25 cellular contexts compared by ENCODE assay signal in genomic region chr19:42086188-42086736, GRCh38. TPM values are rescaled to one million over a fixed set of nuclear protein-coding genes. Genes with fewer than 3 reads are reported as not detected.
A peak's percentile ranks its signal among the peaks of the same experiment; 100 is the strongest.
DNase-seq lines count a peak whose midpoint lies in the region; ATAC-seq, FAIRE-seq and TF ChIP-seq lines count a peak whose summit lies in the region.
"Had no signal": no experiment of that assay in that cellular context is flagged by ENCODE, and none has a peak within 500 bp of the region (broad histone marks: within the 10 kb centered on the region; RNA-seq: fewer than 3 reads in every experiment).

No MANE protein-coding gene starts in this region.

- H3K27me3 Mint-ChIP-seq in activated T-helper 1 cell treated with anti-CD3 and anti-CD28 coated beads, Interleukin-12 subunit alpha, Interleukin-12 subunit beta, Interleukin-2, Interleukin-4 antibody, amounts not matched to agents 30 ng/mL and 10 ng/mL and 1 ng/mL, durations not matched to agents 14 hours and 24 hours and 36 hours (ENCODE audit: insufficient read depth): no peaks in the 10 kb centered on the region
- no peaks in the 10 kb centered on the region for H3K27me3 Mint-ChIP-seq in neural crest cell (ENCODE audit: low read depth)
- H3K27me3 Mint-ChIP-seq: activated CD4-positive, alpha-beta memory T cell treated with anti-CD3 and anti-CD28 coated beads for 36 hours; activated naive CD8-positive, alpha-beta T cell; effector memory CD8-positive, alpha-beta T cell; IgD-negative memory B cell had no signal

- FAIRE-seq in GM12891 (lab: Jason Lieb, UNC): peak; percentile 50
- FAIRE-seq: astrocyte, small intestine had no signal

- H3K36me3 ChIP-seq in BLaER1 (peaks cover 34% of the 10 kb centered on the region), heart right ventricle (peaks cover 0 to 25% (median under 1%) of the 10 kb centered on the region in 9 donors)

- H3K9ac ChIP-seq in BLaER1: no peak overlapping the region

- peaks cover 26% of the 10 kb centered on the region for H4K20me1 ChIP-seq in BLaER1

- TF ChIP-seq CTCF in neural crest cell (conservative IDR thresholded peaks at IDR 0.05) (no peak), heart right ventricle (IDR thresholded peaks at IDR 0.05) (no peak)

- intact Hi-C loops in activated T-helper 1 cell treated with anti-CD3 and anti-CD28 coated beads, Interleukin-12 subunit alpha, Interleukin-12 subunit beta, Interleukin-2, Interleukin-4 antibody, amounts not matched to agents 30 ng/mL and 10 ng/mL and 1 ng/mL, durations not matched to agents 14 hours and 24 hours and 36 hours (cut with micrococcal nuclease): no loop called here
- intact Hi-C loops in heart right ventricle (cut with DNase I): no loop called here

- H3K4me1 Mint-ChIP-seq in activated T-helper 1 cell treated with anti-CD3 and anti-CD28 coated beads, Interleukin-12 subunit alpha, Interleukin-12 subunit beta, Interleukin-2, Interleukin-4 antibody, amounts not matched to agents 30 ng/mL and 10 ng/mL and 1 ng/mL, durations not matched to agents 14 hours and 24 hours and 36 hours (ENCODE audit: low read depth): peaks cover 35% of the 10 kb centered on the region
- peaks cover 15% of the 10 kb centered on the region for H3K4me1 Mint-ChIP-seq in neural crest cell

- H3K36me3 Mint-ChIP-seq in activated T-helper 1 cell treated with anti-CD3 and anti-CD28 coated beads, Interleukin-12 subunit alpha, Interleukin-12 subunit beta, Interleukin-2, Interleukin-4 antibody, amounts not matched to agents 30 ng/mL and 10 ng/mL and 1 ng/mL, durations not matched to agents 14 hours and 24 hours and 36 hours (ENCODE audit: low read depth): peaks cover 19% of the 10 kb centered on the region
- H3K36me3 Mint-ChIP-seq in neural crest cell (ENCODE audit: low read depth): peaks cover 11% of the 10 kb centered on the region

- no peak overlapping the region for H3K4me3 ChIP-seq in BLaER1
- no peak overlapping the region for H3K4me3 ChIP-seq in heart right ventricle
- H3K4me3 ChIP-seq: cardiac muscle cell, right atrium auricular region, SJSA1, tibial artery had no signal

- no peak for DNase-seq in GM12891 (ENCODE audit: insufficient read length, low spot score)
- no peak for DNase-seq in activated T-helper 1 cell treated with anti-CD3 and anti-CD28 coated beads, Interleukin-12 subunit alpha, Interleukin-12 subunit beta, Interleukin-2, Interleukin-4 antibody, amounts not matched to agents 30 ng/mL and 10 ng/mL and 1 ng/mL, durations not matched to agents 14 hours and 24 hours and 36 hours (ENCODE audit: low spot score)
- DNase-seq in neural crest cell (ENCODE audit: low read depth, low spot score): no peak
- no peak for DNase-seq in NCI-H2171 treated with DMSO at 0.1 percent for 48 hours (lab: John Stamatoyannopoulos, UW)
- DNase-seq in heart right ventricle: no peak
- DNase-seq in NK-92 (lab: John Stamatoyannopoulos, UW; ENCODE audit: unreplicated experiment): no peak
- DNase-seq: activated CD4-positive, alpha-beta memory T cell treated with anti-CD3 and anti-CD28 coated beads for 36 hours; activated CD4-positive, CD25-positive, alpha-beta regulatory T cell; Caco-2; cortex of kidney; effector memory CD8-positive, alpha-beta T cell; hypothalamus; mammary epithelial cell; RPMI8226; small intestine; tibial artery had no signal

- 89 to 90% methylated on average over 9 of the region's 9 CpGs for WGBS in heart right ventricle, 2 donors

- H3K9me3 ChIP-seq in BLaER1 (no peaks in the 10 kb centered on the region), heart right ventricle (no peaks in the 10 kb centered on the region)
- H3K9me3 ChIP-seq: Caco-2, right atrium auricular region, SJSA1, tibial artery had no signal

- TF ChIP-seq POLR2A in GM12891 (IDR thresholded peaks at IDR 0.05; ENCODE audit: low read depth, low read length): no peak; the same call in 1 of the 2 replicates

- no peak for ATAC-seq in heart right ventricle
- ATAC-seq: effector memory CD8-positive, alpha-beta T cell had no signal

- peak overlapping the region; percentile 97; the same call in 1 of the 2 replicates for H3K4me2 ChIP-seq in BLaER1

- no peaks in the 10 kb centered on the region for H3K9me3 Mint-ChIP-seq in activated T-helper 1 cell treated with anti-CD3 and anti-CD28 coated beads, Interleukin-12 subunit alpha, Interleukin-12 subunit beta, Interleukin-2, Interleukin-4 antibody, amounts not matched to agents 30 ng/mL and 10 ng/mL and 1 ng/mL, durations not matched to agents 14 hours and 24 hours and 36 hours
- H3K9me3 Mint-ChIP-seq in neural crest cell: no peaks in the 10 kb centered on the region
- H3K9me3 Mint-ChIP-seq: activated CD4-positive, alpha-beta memory T cell treated with anti-CD3 and anti-CD28 coated beads for 36 hours; effector memory CD8-positive, alpha-beta T cell; IgD-negative memory B cell had no signal

- peaks cover 64% of the 10 kb centered on the region for H3K4me1 ChIP-seq in BLaER1
- peaks cover 0 to 21% (median 0%) of the 10 kb centered on the region in 9 donors for H3K4me1 ChIP-seq in heart right ventricle

- H3K27me3 ChIP-seq in BLaER1 (no peaks in the 10 kb centered on the region), heart right ventricle (no peaks in the 10 kb centered on the region)
- H3K27me3 ChIP-seq: cardiac muscle cell, right atrium auricular region, SJSA1, tibial artery had no signal

- peak overlapping the region; percentile 3 for H3K27ac Mint-ChIP-seq in activated T-helper 1 cell treated with anti-CD3 and anti-CD28 coated beads, Interleukin-12 subunit alpha, Interleukin-12 subunit beta, Interleukin-2, Interleukin-4 antibody, amounts not matched to agents 30 ng/mL and 10 ng/mL and 1 ng/mL, durations not matched to agents 14 hours and 24 hours and 36 hours
- H3K27ac Mint-ChIP-seq in neural crest cell (ENCODE audit: unreplicated experiment): peak overlapping the region; percentile 50
- H3K27ac Mint-ChIP-seq: activated CD4-positive, alpha-beta memory T cell treated with anti-CD3 and anti-CD28 coated beads for 36 hours; activated naive CD8-positive, alpha-beta T cell had no signal

- H3K27ac ChIP-seq in BLaER1 (peak overlapping the region; percentile 2; the same call in 1 of the 2 replicates), heart right ventricle (no peak overlapping the region)
- H3K27ac ChIP-seq: C4-2B, cardiac muscle cell, right atrium auricular region, SJSA1, tibial artery had no signal

- H3K4me3 Mint-ChIP-seq in activated T-helper 1 cell treated with anti-CD3 and anti-CD28 coated beads, Interleukin-12 subunit alpha, Interleukin-12 subunit beta, Interleukin-2, Interleukin-4 antibody, amounts not matched to agents 30 ng/mL and 10 ng/mL and 1 ng/mL, durations not matched to agents 14 hours and 24 hours and 36 hours: no peak overlapping the region
- H3K4me3 Mint-ChIP-seq in neural crest cell: no peak overlapping the region
- H3K4me3 Mint-ChIP-seq: activated CD4-positive, alpha-beta memory T cell treated with anti-CD3 and anti-CD28 coated beads for 36 hours; activated naive CD8-positive, alpha-beta T cell; effector memory CD8-positive, alpha-beta T cell had no signal

TF ChIP-seq in GM12891, 5 proteins besides CTCF, POLR2A, EP300 and RAD21:
- no peak for TF ChIP-seq SPI1 (IDR thresholded peaks at IDR 0.05; ENCODE audit: low read depth, low read length)
- no peak for TF ChIP-seq PAX5 (IDR thresholded peaks at IDR 0.05; ENCODE audit: insufficient read depth, low read length, severe bottlenecking)
- no peak for TF ChIP-seq TAF1 (IDR thresholded peaks at IDR 0.05; ENCODE audit: low read depth, low read length)
- TF ChIP-seq POLR2AphosphoS5 (IDR thresholded peaks at IDR 0.05; ENCODE audit: low read depth, low read length): peak; percentile 29; the same call in 1 of the 2 replicates
- TF ChIP-seq POU2F2 (IDR thresholded peaks at IDR 0.05; ENCODE audit: low read depth, low read length): no peak

RNA-seq across cellular contexts. Expression of gene ZNF574, which starts 10.3 kb away (rescaled TPM):
- polyA plus RNA-seq in GM12891 (2012; ENCODE audit: low read depth, missing spikeins): 6.1 TPM
- total RNA-seq in activated T-helper 1 cell treated with anti-CD3 and anti-CD28 coated beads, Interleukin-12 subunit alpha, Interleukin-12 subunit beta, Interleukin-2, Interleukin-4 antibody, amounts not matched to agents 30 ng/mL and 10 ng/mL and 1 ng/mL, durations not matched to agents 14 hours and 24 hours and 36 hours: 17.5 and 17.8 TPM in 2 replicates
- total RNA-seq in neural crest cell (25.6 and 26.0 TPM in 2 replicates), heart right ventricle (10 to 100 TPM in 2 of 10 donors, 1 to 10 TPM in 8; 5.0 to 11.1 (median 8.1) TPM)
- polyA plus RNA-seq in heart right ventricle: 1 to 10 TPM; 3.4 to 5.8 TPM

RNA-seq across cellular contexts. Expression of gene GRIK5, which starts 16.3 kb away (rescaled TPM):
- 0.15 TPM for polyA plus RNA-seq in GM12891 (2012; ENCODE audit: low read depth, missing spikeins)
- total RNA-seq in activated T-helper 1 cell treated with anti-CD3 and anti-CD28 coated beads, Interleukin-12 subunit alpha, Interleukin-12 subunit beta, Interleukin-2, Interleukin-4 antibody, amounts not matched to agents 30 ng/mL and 10 ng/mL and 1 ng/mL, durations not matched to agents 14 hours and 24 hours and 36 hours: 3.9 TPM in 2 replicates
- total RNA-seq in neural crest cell (3.7 and 3.8 TPM in 2 replicates), heart right ventricle (1 to 10 TPM; 1.2 to 9.3 (median 3.0) TPM)
- polyA plus RNA-seq in heart right ventricle: 1 to 10 TPM in 1 of 2 donors, under 1 TPM in 1; 0.35 to 1.4 TPM
- total RNA-seq: HT-29, SJSA1 had no signal
- polyA plus RNA-seq: IgD-negative memory B cell had no signal

RNA-seq across cellular contexts. Expression of gene POU2F2, which starts 46.0 kb away (rescaled TPM):
- polyA plus RNA-seq in GM12891 (2012; ENCODE audit: low read depth, missing spikeins): 33.8 TPM
- total RNA-seq in activated T-helper 1 cell treated with anti-CD3 and anti-CD28 coated beads, Interleukin-12 subunit alpha, Interleukin-12 subunit beta, Interleukin-2, Interleukin-4 antibody, amounts not matched to agents 30 ng/mL and 10 ng/mL and 1 ng/mL, durations not matched to agents 14 hours and 24 hours and 36 hours: 64.0 and 65.8 TPM in 2 replicates
- total RNA-seq in neural crest cell (2.3 and 2.5 TPM in 2 replicates), heart right ventricle (1 to 10 TPM in 1 of 10 donors, under 1 TPM in 9; 0.51 to 3.8 (median 0.70) TPM)
- polyA plus RNA-seq in heart right ventricle: under 1 TPM; 0.28 to 0.37 TPM
- total RNA-seq: cardiac muscle cell had no signal

Comparison
In these comparisons a context has a peak if more than half of its experiments do, and no peak if none do; other contexts are left out.
1. RNA of gene POU2F2, which starts 46.0 kb away (total RNA-seq): 64.0 to 65.8 TPM in activated T-helper 1 cell treated with anti-CD3 and anti-CD28 coated beads, Interleukin-12 subunit alpha, Interleukin-12 subunit beta, Interleukin-2, Interleukin-4 antibody, amounts not matched to agents 30 ng/mL and 10 ng/mL and 1 ng/mL, durations not matched to agents 14 hours and 24 hours and 36 hours; 2.3 to 2.5 TPM in neural crest cell and 0.51 to 3.8 TPM in heart right ventricle; every median in the first group is over 10 times any median in the second.